Comparison of ENCODE assay signal across 8 cellular contexts in genomic region chr5:31809037-31809910, GRCh38.
DNase-seq lines count a peak whose midpoint lies in the region; ATAC-seq and TF ChIP-seq lines count a peak whose summit lies in the region.

No MANE protein-coding gene starts in this region.

- no peaks in the 10 kb centered on the region for H3K4me1 Mint-ChIP-seq in activated CD4-positive, alpha-beta T cell treated with anti-CD3 and anti-CD28 coated beads, Interleukin-2, amount 10 ng/mL, durations not matched to agents 24 days and 14 days
- H3K4me1 Mint-ChIP-seq in MCF 10A (ENCODE audit: insufficient read depth, unreplicated experiment): peaks cover 6% of the 10 kb centered on the region

- H3K27me3 Mint-ChIP-seq in activated CD4-positive, alpha-beta T cell treated with anti-CD3 and anti-CD28 coated beads, Interleukin-2, amount 10 ng/mL, durations not matched to agents 24 days and 14 days: no peaks in the 10 kb centered on the region
- peaks cover 24% of the 10 kb centered on the region for H3K27me3 Mint-ChIP-seq in MCF 10A (ENCODE audit: insufficient read depth, unreplicated experiment)

- peak; percentile 58 for DNase-seq in activated CD4-positive, alpha-beta T cell treated with anti-CD3 and anti-CD28 coated beads, Interleukin-2, amount 10 ng/mL, durations not matched to agents 24 days and 14 days
- no peak for DNase-seq in activated CD4-positive, alpha-beta T cell treated with anti-CD3 and anti-CD28 coated beads, Interleukin-2, amount 50 U/mL, for 4 hours
- DNase-seq in NOMO-1 treated with dmso at 0.1 percent for 144 hours (lab: John Stamatoyannopoulos, UW; ENCODE audit: unreplicated experiment): peak; percentile 13
- peak; percentile 81 for DNase-seq in MCF 10A (ENCODE audit: unreplicated experiment)
- peak; percentile 87 for DNase-seq in iPS-NIHi11 (ENCODE audit: low spot score)
- DNase-seq in stimulated activated CD4-positive, alpha-beta T cell treated with anti-CD3 and anti-CD28 coated beads, TNF-alpha, amount 100 ng/mL, for 24 hours (ENCODE audit: low read depth in 3 of 3): peak in 2 of 3 experiments; percentile 2 to 9

- CTCF ChIA-PET in MCF 10A (lab: Yijun Ruan, JAX): interaction anchor here (0.5 to 4.2 kb wide), 61 partner anchors 8 to 520 kb away, joined by 3 to 54 read pairs (median 4); partner anchors contain the start of gene PDZD2

- intact Hi-C loops in activated CD4-positive, alpha-beta T cell treated with anti-CD3 and anti-CD28 coated beads, Interleukin-2, amount 10 ng/mL, durations not matched to agents 24 days and 14 days (cut with micrococcal nuclease): no loop called here
- intact Hi-C loops in MCF 10A (cut with micrococcal nuclease): loop anchor here (1.0 to 10.0 kb wide), 3 partner anchors 144 to 228 kb away; partner anchors contain the start of gene PDZD2

- H3K27ac Mint-ChIP-seq in activated CD4-positive, alpha-beta T cell treated with anti-CD3 and anti-CD28 coated beads, Interleukin-2, amount 10 ng/mL, durations not matched to agents 24 days and 14 days: no peak overlapping the region
- H3K27ac Mint-ChIP-seq in MCF 10A (ENCODE audit: low read depth, unreplicated experiment): no peak overlapping the region

- TF ChIP-seq CTCF in MCF 10A (IDR thresholded peaks at IDR 0.05; ENCODE audit: unreplicated experiment): peak; percentile 79

- H3K9me3 Mint-ChIP-seq in activated CD4-positive, alpha-beta T cell treated with anti-CD3 and anti-CD28 coated beads, Interleukin-2, amount 10 ng/mL, durations not matched to agents 24 days and 14 days: no peaks in the 10 kb centered on the region
- no peaks in the 10 kb centered on the region for H3K9me3 Mint-ChIP-seq in MCF 10A (ENCODE audit: unreplicated experiment)

- no peak overlapping the region for H3K4me3 Mint-ChIP-seq in activated CD4-positive, alpha-beta T cell treated with anti-CD3 and anti-CD28 coated beads, Interleukin-2, amount 10 ng/mL, durations not matched to agents 24 days and 14 days
- H3K4me3 Mint-ChIP-seq in MCF 10A (ENCODE audit: unreplicated experiment): no peak overlapping the region

- peak; percentile 53 for ATAC-seq in HG03520 (IDR thresholded peaks at IDR 0.05; ENCODE audit: unreplicated experiment)
- ATAC-seq in GM18873 (IDR thresholded peaks at IDR 0.05; ENCODE audit: low FRiP score, unreplicated experiment): no peak

- POLR2A ChIA-PET in MCF 10A (lab: Yijun Ruan, JAX): interaction anchor here (0.6 to 0.9 kb wide), 3 partner anchors 74 to 227 kb away, joined by 3 to 4 read pairs (median 3); no protein-coding TSS in a partner anchor

- BruUV-seq in MCF 10A (replicated peaks; lab: Mats Ljungman, UMichigan): no TSS peak

- no peaks in the 10 kb centered on the region for H3K36me3 Mint-ChIP-seq in activated CD4-positive, alpha-beta T cell treated with anti-CD3 and anti-CD28 coated beads, Interleukin-2, amount 10 ng/mL, durations not matched to agents 24 days and 14 days (ENCODE audit: low read depth)
- peaks cover 5% of the 10 kb centered on the region for H3K36me3 Mint-ChIP-seq in MCF 10A (ENCODE audit: insufficient read depth, unreplicated experiment)

Comparison
In these comparisons a context has a peak if more than half of its experiments do, and no peak if none do; other contexts are left out.
1. DNase-seq: peak in activated CD4-positive, alpha-beta T cell treated with anti-CD3 and anti-CD28 coated beads, Interleukin-2, amount 10 ng/mL, durations not matched to agents 24 days and 14 days (single experiment), NOMO-1 treated with dmso at 0.1 percent for 144 hours (single experiment), MCF 10A (single experiment), iPS-NIHi11 (single experiment) and stimulated activated CD4-positive, alpha-beta T cell treated with anti-CD3 and anti-CD28 coated beads, TNF-alpha, amount 100 ng/mL, for 24 hours (2 of 3); none in activated CD4-positive, alpha-beta T cell treated with anti-CD3 and anti-CD28 coated beads, Interleukin-2, amount 50 U/mL, for 4 hours (0 of 2).